8 cellular contexts compared by ENCODE assay signal in the genomic region with DNA sequence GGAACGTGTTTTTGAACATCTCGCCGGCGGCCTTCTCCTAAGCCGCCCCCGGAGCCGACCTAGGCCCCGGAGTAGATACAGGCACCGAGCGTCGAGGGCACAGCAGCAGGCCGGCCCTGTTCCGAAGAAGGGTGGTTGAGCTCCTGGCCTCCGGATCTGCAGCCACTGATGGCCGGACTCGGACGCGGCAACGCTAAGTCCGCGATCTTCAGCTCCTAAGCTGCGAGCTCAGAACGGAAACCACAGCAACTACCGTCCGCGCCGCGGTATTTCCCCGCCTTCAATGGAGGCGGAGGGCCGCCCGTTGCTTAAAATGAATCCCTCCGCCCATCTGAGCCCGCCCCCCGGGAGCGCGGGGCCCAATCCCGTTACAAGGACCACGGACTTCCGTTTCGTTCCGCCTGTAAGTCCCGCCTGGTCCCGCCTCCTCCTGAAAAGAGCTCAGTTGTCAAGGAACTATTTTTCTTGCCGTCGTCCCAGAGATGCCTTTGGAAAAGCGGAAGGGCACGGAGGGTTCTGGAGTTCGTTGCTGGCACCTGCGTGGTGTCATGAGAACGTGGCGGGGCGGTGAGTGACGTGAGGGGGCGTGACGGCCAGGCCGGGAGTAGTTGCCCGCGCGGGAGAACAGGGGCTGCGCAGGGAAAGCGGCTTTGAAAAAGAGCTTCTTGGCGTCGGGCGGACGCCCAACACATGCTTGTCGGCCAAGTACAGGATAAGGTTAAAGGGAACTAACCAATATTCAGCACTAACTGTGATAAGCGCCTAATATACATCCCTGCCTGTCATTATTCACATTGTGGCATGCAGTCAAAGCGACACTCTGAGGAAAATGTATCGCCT. TPM values are rescaled to one million over a fixed set of nuclear protein-coding genes. Genes with fewer than 3 reads are reported as not detected.
DNase-seq lines count a peak whose midpoint lies in the region; ATAC-seq and FAIRE-seq lines count a peak whose summit lies in the region.

Gene CFAP20 (minus strand): TSS at position 285 of the 840 bp plus-strand sequence. CDS start 266 bp downstream, at position 19.

- peak within 1 kb of the TSS; percentile 97 for H3K27ac ChIP-seq in KOPT-K1 (ENCODE audit: low read depth, low read length, poor library complexity, severe bottlenecking)
- H3K27ac ChIP-seq in muscle layer of colon (ENCODE audit: low read depth, low read length) = peak within 1 kb of the TSS; percentile 97

- FAIRE-seq in RCC 7860 (lab: Jason Lieb, UNC) = peak; percentile 87

- H3K27me3 Mint-ChIP-seq in activated T-cell treated with anti-CD3 and anti-CD28 coated beads, Interleukin-2, amount 50 U/mL, for 72 hours (ENCODE audit: low read depth) = no peaks in the 10 kb centered on the region

- H3K9me3 ChIP-seq in KOPT-K1 (ENCODE audit: insufficient read depth, low read length, poor library complexity, severe bottlenecking) (no peaks in the 10 kb centered on the region), muscle layer of colon (ENCODE audit: low read length) (no peaks in the 10 kb centered on the region)

- ATAC-seq in GM21786 (IDR thresholded peaks at IDR 0.05; ENCODE audit: unreplicated experiment) (peak; percentile 83), esophagus mucosa (peak; percentile 99)
- peak; percentile 95 to 96 for ATAC-seq in activated T-cell treated with anti-CD3 and anti-CD28 coated beads, Interleukin-2, amount 50 U/mL, for 72 hours (replicated peaks in 1 of 2)

- H3K9ac ChIP-seq in muscle layer of colon (ENCODE audit: low read length) = peak within 1 kb of the TSS; percentile 76

- H3K27me3 ChIP-seq in muscle layer of colon (ENCODE audit: control insufficient read depth in 1 of 2, insufficient read depth in 2 of 2, low read length in 2 of 2) = no peaks in the 10 kb centered on the region

- peaks cover 34% of the 10 kb centered on the region for H3K4me1 ChIP-seq in muscle layer of colon (ENCODE audit: insufficient read depth, low read length)

- peak within 1 kb of the TSS; percentile 85 to 91 for H3K4me3 Mint-ChIP-seq in activated T-cell treated with anti-CD3 and anti-CD28 coated beads, Interleukin-2, amount 50 U/mL, for 72 hours

- H3K4me3 ChIP-seq in muscle layer of colon (ENCODE audit: low read depth in 1 of 2, low read length in 2 of 2) = peak within 1 kb of the TSS; percentile 84 to 96

- peaks cover 0 to 2% of the 10 kb centered on the region in 2 donors for H3K36me3 Mint-ChIP-seq in activated T-cell treated with anti-CD3 and anti-CD28 coated beads, Interleukin-2, amount 50 U/mL, for 72 hours (ENCODE audit: insufficient read depth in 2 of 2)

- DNase-seq in DMS79 (lab: John Stamatoyannopoulos, UW) = peak; percentile 91
- DNase-seq in RCC 7860 (ENCODE audit: low spot score) = peak; percentile 99
- peak; percentile 97 to 98 for DNase-seq in activated T-cell treated with anti-CD3 and anti-CD28 coated beads, Interleukin-2, amount 50 U/mL, for 72 hours
- peak; percentile 96 for DNase-seq in stimulated activated CD8-positive, alpha-beta memory T cell treated with anti-CD3 and anti-CD28 coated beads, Interleukin-7, amount 100 ng/mL, for 24 hours (ENCODE audit: low read depth)

- peak within 1 kb of the TSS; percentile 81 for H3K27ac Mint-ChIP-seq in activated T-cell treated with anti-CD3 and anti-CD28 coated beads, Interleukin-2, amount 50 U/mL, for 72 hours

- peaks cover 12% of the 10 kb centered on the region for H3K36me3 ChIP-seq in KOPT-K1 (ENCODE audit: insufficient read depth, low read length)
- H3K36me3 ChIP-seq in muscle layer of colon (ENCODE audit: insufficient read depth, low read length) = no peaks in the 10 kb centered on the region

- H3K9me3 Mint-ChIP-seq in activated T-cell treated with anti-CD3 and anti-CD28 coated beads, Interleukin-2, amount 50 U/mL, for 72 hours = no peaks in the 10 kb centered on the region

- H3K4me1 Mint-ChIP-seq in activated T-cell treated with anti-CD3 and anti-CD28 coated beads, Interleukin-2, amount 50 U/mL, for 72 hours (ENCODE audit: low read depth) = peaks cover 32% of the 10 kb centered on the region

RNA-seq across cellular contexts. Expression of gene CFAP20, which starts in this region (rescaled TPM):
- 10 to 100 TPM; 37.6 to 42.4 TPM for total RNA-seq in activated T-cell treated with anti-CD3 and anti-CD28 coated beads, Interleukin-2, amount 50 U/mL, for 72 hours
- 15.8 TPM for total RNA-seq in esophagus mucosa

Comparison
In these comparisons a context has a peak if more than half of its experiments do, and no peak if none do; other contexts are left out.
1. Peak in every context shown above with its lines: DNase-seq, ATAC-seq, H3K4me3 ChIP-seq and H3K27ac ChIP-seq.